Comparison of ENCODE assay signal across 25 cellular contexts in genomic region chr12:46174919-46175318, GRCh38.
"Had no signal": no experiment of that assay in that cellular context is flagged by ENCODE, and none has a peak within 500 bp of the region (broad histone marks: within the 10 kb centered on the region; RNA-seq: fewer than 3 reads in every experiment).

No MANE protein-coding gene starts in this region.

- H3K27me3 Mint-ChIP-seq: activated CD4-positive, alpha-beta memory T cell treated with anti-CD3 and anti-CD28 coated beads, Interleukin-2, amount 10 ng/mL, durations not matched to agents 7 days and 5 days; activated CD4-positive, alpha-beta T cell treated with anti-CD3 and anti-CD28 coated beads, Interleukin-2, amount 10 ng/mL, durations not matched to agents 7 days and 5 days; activated naive CD4-positive, alpha-beta T cell treated with anti-CD3 and anti-CD28 coated beads, Interleukin-2, amount 50 U/mL, for 24 hours; activated naive CD8-positive, alpha-beta T cell treated with anti-CD3 and anti-CD28 coated beads, Interleukin-2, amount 50 U/mL, for 24 hours; activated T-helper 17 cell treated with anti-CD3 and anti-CD28 coated beads, Interleukin-2, amount 50 U/mL, for 72 hours; naive thymus-derived CD4-positive, alpha-beta T cell; stimulated activated naive CD8-positive, alpha-beta T cell treated with anti-CD3 and anti-CD28 coated beads, Interleukin-15, Interleukin-2, amounts not matched to agents 100 ng/mL and 50 ng/mL, for 24 hours had no signal

- H3K9me3 ChIP-seq: breast epithelium, gastroesophageal sphincter, thoracic aorta had no signal

- H2AFZ ChIP-seq: hepatocyte had no signal

- H3K4me1 Mint-ChIP-seq: neural crest cell had no signal

- H3K4me1 ChIP-seq: breast epithelium, gastroesophageal sphincter had no signal

- H3K27ac Mint-ChIP-seq: activated CD4-positive, alpha-beta memory T cell treated with anti-CD3 and anti-CD28 coated beads, Interleukin-2, amount 10 ng/mL, durations not matched to agents 7 days and 5 days; activated CD4-positive, alpha-beta T cell treated with anti-CD3 and anti-CD28 coated beads, Interleukin-2, amount 10 ng/mL, durations not matched to agents 7 days and 5 days; activated naive CD4-positive, alpha-beta T cell treated with anti-CD3 and anti-CD28 coated beads, Interleukin-2, amount 50 U/mL, for 24 hours; activated T-helper 17 cell treated with anti-CD3 and anti-CD28 coated beads, Interleukin-2, amount 50 U/mL, for 72 hours; stimulated activated naive CD8-positive, alpha-beta T cell treated with anti-CD3 and anti-CD28 coated beads, Interleukin-15, Interleukin-2, amounts not matched to agents 100 ng/mL and 50 ng/mL, for 24 hours had no signal

- ATAC-seq: activated naive CD8-positive, alpha-beta T cell treated with anti-CD3 and anti-CD28 coated beads, Interleukin-2, amount 50 U/mL, for 24 hours; activated T-cell treated with anti-CD3 and anti-CD28 coated beads, Interleukin-2, amount 50 U/mL, for 4 hours; activated T-helper 17 cell treated with anti-CD3 and anti-CD28 coated beads, Interleukin-2, amount 50 U/mL, for 72 hours; gastroesophageal sphincter; left cardiac atrium; left ventricle myocardium superior; naive thymus-derived CD4-positive, alpha-beta T cell; right cardiac atrium had no signal

- H3K4me3 ChIP-seq: breast epithelium, gastroesophageal sphincter, hepatocyte, thoracic aorta had no signal

- FAIRE-seq: endothelial cell of umbilical vein, urothelium cell line had no signal

- H3K27me3 ChIP-seq: breast epithelium, gastroesophageal sphincter, hepatocyte had no signal

- DNase-seq: activated CD4-positive, alpha-beta memory T cell treated with anti-CD3 and anti-CD28 coated beads, Interleukin-2, amount 10 ng/mL, durations not matched to agents 7 days and 5 days; activated CD4-positive, alpha-beta T cell treated with anti-CD3 and anti-CD28 coated beads for 1 hour; activated CD4-positive, alpha-beta T cell treated with anti-CD3 and anti-CD28 coated beads, Interleukin-2, amount 10 ng/mL, durations not matched to agents 7 days and 5 days; activated naive CD8-positive, alpha-beta T cell treated with anti-CD3 and anti-CD28 coated beads, Interleukin-2, amount 50 U/mL, for 24 hours; activated T-cell treated with anti-CD3 and anti-CD28 coated beads, Interleukin-2, amount 50 U/mL, for 4 hours; central memory CD4-positive, alpha-beta T cell; islet precursor cell; left cardiac atrium; left ventricle myocardium superior; mammary epithelial cell; midbrain; naive thymus-derived CD4-positive, alpha-beta T cell; occipital lobe; right cardiac atrium; trophoblast cell had no signal

- H3K36me3 ChIP-seq: breast epithelium, gastroesophageal sphincter, thoracic aorta had no signal

- H3K27ac ChIP-seq: breast epithelium, gastroesophageal sphincter, hepatocyte, thoracic aorta had no signal

- H3K9me3 Mint-ChIP-seq: activated naive CD4-positive, alpha-beta T cell treated with anti-CD3 and anti-CD28 coated beads, Interleukin-2, amount 50 U/mL, for 24 hours; activated naive CD8-positive, alpha-beta T cell treated with anti-CD3 and anti-CD28 coated beads, Interleukin-2, amount 50 U/mL, for 24 hours; activated T-cell treated with anti-CD3 and anti-CD28 coated beads, Interleukin-2, amount 50 U/mL, for 4 hours; activated T-helper 17 cell treated with anti-CD3 and anti-CD28 coated beads, Interleukin-2, amount 50 U/mL, for 72 hours; neural crest cell; stimulated activated naive CD8-positive, alpha-beta T cell treated with anti-CD3 and anti-CD28 coated beads, Interleukin-15, Interleukin-2, amounts not matched to agents 100 ng/mL and 50 ng/mL, for 24 hours had no signal

- H3K4me3 Mint-ChIP-seq: activated CD4-positive, alpha-beta memory T cell treated with anti-CD3 and anti-CD28 coated beads, Interleukin-2, amount 10 ng/mL, durations not matched to agents 7 days and 5 days; activated CD4-positive, alpha-beta T cell treated with anti-CD3 and anti-CD28 coated beads, Interleukin-2, amount 10 ng/mL, durations not matched to agents 7 days and 5 days; activated naive CD4-positive, alpha-beta T cell treated with anti-CD3 and anti-CD28 coated beads, Interleukin-2, amount 50 U/mL, for 24 hours; activated naive CD8-positive, alpha-beta T cell treated with anti-CD3 and anti-CD28 coated beads, Interleukin-2, amount 50 U/mL, for 24 hours; activated T-cell treated with anti-CD3 and anti-CD28 coated beads, Interleukin-2, amount 50 U/mL, for 4 hours; activated T-helper 17 cell treated with anti-CD3 and anti-CD28 coated beads, Interleukin-2, amount 50 U/mL, for 72 hours; naive thymus-derived CD4-positive, alpha-beta T cell; neural crest cell; stimulated activated naive CD8-positive, alpha-beta T cell treated with anti-CD3 and anti-CD28 coated beads, Interleukin-15, Interleukin-2, amounts not matched to agents 100 ng/mL and 50 ng/mL, for 24 hours had no signal

- H3K4me2 ChIP-seq: hepatocyte had no signal
